Comparison of ENCODE assay signal across 15 cellular contexts in the genomic region with DNA sequence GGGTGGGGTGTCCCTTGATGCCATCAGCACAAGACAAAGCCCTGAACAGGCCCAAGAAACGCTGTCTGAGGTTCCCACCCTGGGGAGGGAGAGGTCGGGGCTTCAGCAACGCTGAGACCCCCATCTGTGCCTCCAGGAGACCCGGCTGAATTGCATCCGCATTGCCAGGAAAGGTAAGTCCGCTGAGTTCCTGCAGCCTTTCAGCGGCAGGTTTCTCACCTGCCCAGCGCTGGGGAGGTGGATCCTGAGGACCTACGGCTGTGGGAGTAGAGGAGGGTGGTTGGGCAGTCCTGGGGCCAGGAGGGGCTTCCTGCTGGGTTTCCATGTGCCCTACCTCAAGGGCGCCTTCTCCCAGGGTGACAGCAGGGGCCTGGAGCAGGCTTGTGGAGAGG. TPM values are rescaled to one million over a fixed set of nuclear protein-coding genes. Genes with fewer than 3 reads are reported as not detected.
DNase-seq lines count a peak whose midpoint lies in the region; ATAC-seq and TF ChIP-seq lines count a peak whose summit lies in the region.
"Had no signal": no experiment of that assay in that cellular context is flagged by ENCODE, and none has a peak within 500 bp of the region (broad histone marks: within the 10 kb centered on the region; RNA-seq: fewer than 3 reads in every experiment).

No MANE protein-coding gene starts in this region.

- H3K4me2 ChIP-seq in BLaER1 treated with 17β-estradiol and CSF1 and Interleukin-3, amounts not matched to agents 10 nM and 100 nM: peak overlapping the region; percentile 25 to 73 (median 61); a peak in 20 of 22 replicates

- no peak for TF ChIP-seq CTCF in brain (conservative IDR thresholded peaks at IDR 0.05)
- TF ChIP-seq CTCF in mesothelial cell of epicardium (IDR thresholded peaks at IDR 0.05; ENCODE audit: unreplicated experiment): no peak

- ATAC-seq in Right ventricle myocardium superior (ENCODE audit: poor library complexity): no peak

- intact Hi-C loops in Right ventricle myocardium superior (cut with DNase I): no loop called here

- H3K27ac ChIP-seq in BLaER1 treated with 17β-estradiol and CSF1 and Interleukin-3, amounts not matched to agents 10 nM and 100 nM: peak overlapping the region in 3 of 11 experiments; percentile 3 to 39 (median 26); a peak in 2 of 22 replicates
- H3K27ac ChIP-seq in HUES6 (ENCODE audit: low read depth, low read length): no peak overlapping the region
- H3K27ac ChIP-seq: left lung, tibial artery had no signal

- peak overlapping the region in 2 of 5 experiments; percentile 32 to 95 for H3K27ac Mint-ChIP-seq in brain
- H3K27ac Mint-ChIP-seq in mesothelial cell of epicardium: peak overlapping the region; percentile 93
- H3K27ac Mint-ChIP-seq: dendritic cell treated with granulocyte-macrophage colony-stimulating factor and Interleukin-4, amounts not matched to agents 40 ng/mL and 50 ng/mL, for 4 days had no signal

- H3K9me3 Mint-ChIP-seq in brain (no peaks in the 10 kb centered on the region), mesothelial cell of epicardium (no peaks in the 10 kb centered on the region)
- H3K9me3 Mint-ChIP-seq: dendritic cell treated with granulocyte-macrophage colony-stimulating factor and Interleukin-4, amounts not matched to agents 40 ng/mL and 50 ng/mL, for 4 days had no signal

- DNase-seq in mesothelial cell of epicardium (ENCODE audit: low spot score in 2 of 2, unreplicated experiment in 2 of 2) (no peak), Right ventricle myocardium superior (no peak), middle frontal gyrus (ENCODE audit: extremely low spot score, low spot score) (no peak), SK-N-DZ (ENCODE audit: low spot score) (no peak), hippocampal formation (lab: John Stamatoyannopoulos, UW) (no peak)
- DNase-seq: activated gamma-delta T cell treated with Interleukin-2 at 50 U/mL for 16 hours, hypothalamus, left lung, NCI-H1092 treated with DMSO at 0.1 percent for 48 hours, NCI-H2171, tibial artery had no signal

- H4K20me1 ChIP-seq in BLaER1 treated with 17β-estradiol and CSF1 and Interleukin-3, amounts not matched to agents 10 nM and 100 nM: 0 out of 22 replicates have a peak, but pooled peaks cover 0 to 2% (median 0%) of the 10 kb centered on the region in 11 experiments

- H3K36me3 Mint-ChIP-seq in brain: no peaks in the 10 kb centered on the region
- H3K36me3 Mint-ChIP-seq in mesothelial cell of epicardium: peaks cover 22% of the 10 kb centered on the region

- H3K27me3 Mint-ChIP-seq in brain (no peaks in the 10 kb centered on the region), mesothelial cell of epicardium (ENCODE audit: low read depth) (no peaks in the 10 kb centered on the region)

- H3K9me3 ChIP-seq in BLaER1 treated with 17β-estradiol and CSF1 and Interleukin-3, amounts not matched to agents 10 nM and 100 nM (replicated peaks in 1 of 11): no peaks in the 10 kb centered on the region
- H3K9me3 ChIP-seq in HUES6 (ENCODE audit: control insufficient read depth, insufficient read depth, low read depth, low read length): no peaks in the 10 kb centered on the region
- H3K9me3 ChIP-seq: left lung, tibial artery had no signal

- no peaks in the 10 kb centered on the region for H3K36me3 ChIP-seq in BLaER1 treated with 17β-estradiol and CSF1 and Interleukin-3, amounts not matched to agents 10 nM and 100 nM
- H3K36me3 ChIP-seq in HUES6 (ENCODE audit: control insufficient read depth, insufficient read depth, low read length): peaks cover 7% of the 10 kb centered on the region

- peak overlapping the region in 8 of 10 experiments; percentile 6 to 45 (median 24); a peak in 9 of 20 replicates for H3K4me3 ChIP-seq in BLaER1 treated with 17β-estradiol and CSF1 and Interleukin-3, amounts not matched to agents 10 nM and 100 nM
- H3K4me3 ChIP-seq in HUES6 (ENCODE audit: low read depth, low read length): peak overlapping the region; percentile 59
- H3K4me3 ChIP-seq: left lung, tibial artery had no signal

- H3K4me3 Mint-ChIP-seq in brain (peak overlapping the region in 3 of 5 experiments; percentile 44 to 78 (median 59)), mesothelial cell of epicardium (no peak overlapping the region)

- H3K4me1 ChIP-seq in BLaER1 treated with 17β-estradiol and CSF1 and Interleukin-3, amounts not matched to agents 10 nM and 100 nM: peaks cover 7 to 47% (median 38%) of the 10 kb centered on the region in 10 experiments; a peak in 17 of 20 replicates
- H3K4me1 ChIP-seq in HUES6 (ENCODE audit: control insufficient read depth, insufficient read depth, low read length): peaks cover 24% of the 10 kb centered on the region
- H3K4me1 ChIP-seq: tibial artery had no signal

- no peaks in the 10 kb centered on the region for H3K27me3 ChIP-seq in BLaER1 treated with 17β-estradiol and CSF1 and Interleukin-3, amounts not matched to agents 10 nM and 100 nM
- H3K27me3 ChIP-seq in HUES6 (ENCODE audit: control insufficient read depth, insufficient read depth, low read length): no peaks in the 10 kb centered on the region
- H3K27me3 ChIP-seq: left lung, tibial artery had no signal

- H3K9ac ChIP-seq in BLaER1 treated with 17β-estradiol and CSF1 and Interleukin-3, amounts not matched to agents 10 nM and 100 nM: peak overlapping the region in 5 of 11 experiments; percentile 25 to 40 (median 34); a peak in 7 of 22 replicates
- no peak overlapping the region for H3K9ac ChIP-seq in HUES6 (ENCODE audit: low read length)

- H3K4me1 Mint-ChIP-seq in brain (peaks cover 13% of the 10 kb centered on the region), mesothelial cell of epicardium (peaks cover 12% of the 10 kb centered on the region)

RNA-seq across cellular contexts. Expression of a gene that starts 47.5 kb away (rescaled TPM):
- polyA plus RNA-seq in brain (ENCODE audit: insufficient read depth, low read depth, low replicate concordance): 10.6 TPM
- 143 to 151 TPM (median 145 TPM) in 3 replicates for total RNA-seq in mesothelial cell of epicardium
- total RNA-seq in Right ventricle myocardium superior: 22.1 TPM
- 8.8 and 12.8 TPM in 2 replicates for polyA plus RNA-seq in SK-N-DZ (2014; cell fraction: cytosol; rRNA removed)
- 14.7 and 30.1 TPM in 2 replicates for polyA plus RNA-seq in SK-N-DZ (2014; cell fraction: nucleus; rRNA removed)

RNA-seq across cellular contexts. Expression of a gene that starts 53.1 kb away (rescaled TPM):
- 31.1 TPM for polyA plus RNA-seq in brain (ENCODE audit: insufficient read depth, low read depth, low replicate concordance)
- total RNA-seq in mesothelial cell of epicardium: 36.6 to 40.0 TPM (median 38.0 TPM) in 3 replicates
- 33.1 TPM for total RNA-seq in Right ventricle myocardium superior
- 20.2 and 32.6 TPM in 2 replicates for polyA plus RNA-seq in SK-N-DZ (2014; cell fraction: cytosol; rRNA removed)
- polyA plus RNA-seq in SK-N-DZ (2014; cell fraction: nucleus; rRNA removed): 19.5 and 31.2 TPM in 2 replicates
